In the genomic region with DNA sequence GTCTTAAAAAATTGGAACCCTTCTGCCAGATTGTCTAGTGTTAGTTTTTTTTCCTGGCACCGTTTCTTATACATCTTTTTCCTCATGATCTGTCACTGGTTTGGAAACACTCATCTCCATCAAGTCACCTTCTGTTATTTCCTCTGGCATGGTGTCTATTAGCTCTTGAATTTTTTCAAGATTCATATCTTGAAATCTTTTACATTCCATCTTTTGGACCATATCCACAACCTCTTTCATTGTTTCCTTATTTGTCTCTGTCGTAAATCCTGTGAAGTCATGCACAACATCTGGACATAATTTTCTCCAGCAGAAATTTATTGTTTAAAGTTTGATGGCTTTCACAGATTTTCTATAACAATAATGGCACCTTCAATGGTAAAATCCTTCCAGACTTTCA, we compare ENCODE assay signal across 37 cellular contexts. TPM values are rescaled to one million over a fixed set of nuclear protein-coding genes. Genes with fewer than 3 reads are reported as not detected.
"Had no signal": no experiment of that assay in that cellular context is flagged by ENCODE, and none has a peak within 500 bp of the region (broad histone marks: within the 10 kb centered on the region; RNA-seq: fewer than 3 reads in every experiment).

No MANE protein-coding gene starts in this region.

- H3K4me1 Mint-ChIP-seq: mesothelial cell of epicardium had no signal

- H3K27ac Mint-ChIP-seq: activated CD4-positive, alpha-beta memory T cell treated with anti-CD3 and anti-CD28 coated beads for 36 hours; activated naive CD4-positive, alpha-beta T cell treated with anti-CD3 and anti-CD28 coated beads, Interleukin-2, amount 10 ng/mL, durations not matched to agents 7 days and 5 days; activated T-helper 1 cell treated with anti-CD3 and anti-CD28 coated beads, Interleukin-12 subunit alpha, Interleukin-12 subunit beta, Interleukin-2, Interleukin-4 antibody, amounts not matched to agents 30 ng/mL and 10 ng/mL and 1 ng/mL, durations not matched to agents 14 hours and 24 hours and 36 hours; mesothelial cell of epicardium; progenitor cell of endocrine pancreas had no signal

- H3K27ac ChIP-seq: body of pancreas, epithelial cell of prostate, esophagus squamous epithelium, foreskin keratinocyte, ovary, skin epidermis, upper lobe of left lung, vagina, VCaP had no signal

- H3K36me3 ChIP-seq: esophagus squamous epithelium, heart right ventricle, ovary, upper lobe of left lung, vagina had no signal

- FAIRE-seq: colon, endometrium had no signal

- H3K9me3 Mint-ChIP-seq: activated CD4-positive, alpha-beta memory T cell treated with anti-CD3 and anti-CD28 coated beads for 36 hours; activated naive CD4-positive, alpha-beta T cell treated with anti-CD3 and anti-CD28 coated beads, Interleukin-2, amount 10 ng/mL, durations not matched to agents 7 days and 5 days; activated T-helper 1 cell treated with anti-CD3 and anti-CD28 coated beads, Interleukin-12 subunit alpha, Interleukin-12 subunit beta, Interleukin-2, Interleukin-4 antibody, amounts not matched to agents 30 ng/mL and 10 ng/mL and 1 ng/mL, durations not matched to agents 14 hours and 24 hours and 36 hours; stimulated activated naive CD8-positive, alpha-beta T cell treated with anti-CD3 and anti-CD28 coated beads, Interleukin-15, amount 100 ng/mL, for 72 hours had no signal

- H3K9me3 ChIP-seq: body of pancreas, esophagus squamous epithelium, heart right ventricle, ovary, upper lobe of left lung, vagina had no signal

- H3K4me1 ChIP-seq: body of pancreas, esophagus squamous epithelium, foreskin keratinocyte, heart right ventricle, upper lobe of left lung, vagina had no signal

- H3K36me3 Mint-ChIP-seq: activated CD4-positive, alpha-beta memory T cell treated with anti-CD3 and anti-CD28 coated beads for 36 hours; activated naive CD4-positive, alpha-beta T cell treated with anti-CD3 and anti-CD28 coated beads, Interleukin-2, amount 10 ng/mL, durations not matched to agents 7 days and 5 days; mesothelial cell of epicardium; naive thymus-derived CD4-positive, alpha-beta T cell had no signal

- H3K4me3 ChIP-seq: body of pancreas, esophagus squamous epithelium, heart right ventricle, ovary, skin epidermis, upper lobe of left lung, vagina had no signal

- ATAC-seq: body of pancreas; foreskin keratinocyte; naive thymus-derived CD4-positive, alpha-beta T cell; sciatic nerve; stimulated activated naive CD8-positive, alpha-beta T cell treated with anti-CD3 and anti-CD28 coated beads, Interleukin-15, amount 100 ng/mL, for 72 hours had no signal

- DNase-seq: activated CD4-positive, alpha-beta memory T cell treated with anti-CD3 and anti-CD28 coated beads for 36 hours; activated CD4-positive, alpha-beta T cell treated with anti-CD3 and anti-CD28 coated beads for 48 hours; activated CD8-positive, alpha-beta memory T cell treated with anti-CD3 and anti-CD28 coated beads, Interleukin-2, amount 50 U/mL, for 4 hours; activated gamma-delta T cell; activated naive CD4-positive, alpha-beta T cell treated with anti-CD3 and anti-CD28 coated beads, Interleukin-2, amount 10 ng/mL, durations not matched to agents 7 days and 5 days; activated T-cell treated with anti-CD3 and anti-CD28 coated beads, Interleukin-2, amount 50 U/mL, for 1 hour; anterior cingulate cortex; body of pancreas; effector CD8-positive, alpha-beta T cell; esophagus squamous epithelium; foreskin keratinocyte; heart right ventricle; naive thymus-derived CD4-positive, alpha-beta T cell; ovary; retina; stimulated activated CD4-positive, alpha-beta T cell treated with anti-CD3 and anti-CD28 coated beads, Interleukin-12 subunit alpha, Interleukin-12 subunit beta, amount 100 ng/mL, for 4 hours; stimulated activated CD4-positive, alpha-beta T cell treated with anti-CD3 and anti-CD28 coated beads, Interleukin-4, amount 100 ng/mL, for 1 hour; stimulated activated naive CD8-positive, alpha-beta T cell treated with anti-CD3 and anti-CD28 coated beads, Interleukin-15, amount 100 ng/mL, for 72 hours; substantia nigra; upper lobe of left lung had no signal

- H3K27me3 Mint-ChIP-seq: stimulated activated naive CD8-positive, alpha-beta T cell treated with anti-CD3 and anti-CD28 coated beads, Interleukin-15, amount 100 ng/mL, for 72 hours had no signal

- H3K4me3 Mint-ChIP-seq: activated CD4-positive, alpha-beta memory T cell treated with anti-CD3 and anti-CD28 coated beads for 36 hours; activated naive CD4-positive, alpha-beta T cell treated with anti-CD3 and anti-CD28 coated beads, Interleukin-2, amount 10 ng/mL, durations not matched to agents 7 days and 5 days; activated T-helper 1 cell treated with anti-CD3 and anti-CD28 coated beads, Interleukin-12 subunit alpha, Interleukin-12 subunit beta, Interleukin-2, Interleukin-4 antibody, amounts not matched to agents 30 ng/mL and 10 ng/mL and 1 ng/mL, durations not matched to agents 14 hours and 24 hours and 36 hours; mesothelial cell of epicardium; stimulated activated naive CD8-positive, alpha-beta T cell treated with anti-CD3 and anti-CD28 coated beads, Interleukin-15, amount 100 ng/mL, for 72 hours had no signal

RNA-seq across cellular contexts. Expression of a gene that starts 46.7 kb away (rescaled TPM):
- total RNA-seq: body of pancreas, lower leg skin, mesothelial cell of epicardium, vagina had no signal
- polyA plus RNA-seq: naive thymus-derived CD4-positive, alpha-beta T cell had no signal

RNA-seq across cellular contexts. Expression of a gene that starts 54.6 kb away (rescaled TPM):
- total RNA-seq: activated CD4-positive, alpha-beta memory T cell treated with anti-CD3 and anti-CD28 coated beads for 36 hours; activated CD8-positive, alpha-beta memory T cell treated with anti-CD3 and anti-CD28 coated beads for 36 hours; activated T-helper 1 cell treated with anti-CD3 and anti-CD28 coated beads, Interleukin-12 subunit alpha, Interleukin-12 subunit beta, Interleukin-2, Interleukin-4 antibody, amounts not matched to agents 30 ng/mL and 10 ng/mL and 1 ng/mL, durations not matched to agents 14 hours and 24 hours and 36 hours; body of pancreas; dermis microvascular lymphatic vessel endothelial cell; esophagus squamous epithelium; foreskin keratinocyte; glomerular endothelial cell; heart right ventricle; lower leg skin; mesothelial cell of epicardium; naive thymus-derived CD4-positive, alpha-beta T cell; progenitor cell of endocrine pancreas; sciatic nerve; T-helper 1 cell treated with Interleukin-12 subunit alpha and Interleukin-12 subunit beta and Interleukin-4 antibody, amounts not matched to agents 30 ng/mL and 1 ng/mL, for 36 hours; upper lobe of left lung; vagina had no signal
- polyA plus RNA-seq: adipose tissue; foreskin keratinocyte; heart right ventricle; naive thymus-derived CD4-positive, alpha-beta T cell; neural cell; ovary had no signal
